In genomic region chr11:61850687-61851086, GRCh38 we compare ENCODE assay signal across 1 cellular context.
TF ChIP-seq lines count a peak whose summit lies in the region.

No MANE protein-coding gene starts in this region.

TF ChIP-seq in HepG2, 621 proteins besides CTCF, POLR2A, EP300 and RAD21:
- no peak for TF ChIP-seq GATAD2A (CRISPR knock-in tag; IDR thresholded peaks at IDR 0.05)
- no peak for TF ChIP-seq STAG1 (CRISPR knock-in tag; IDR thresholded peaks at IDR 0.05)
- no peak for TF ChIP-seq ARNT (IDR thresholded peaks at IDR 0.05)
- TF ChIP-seq DMTF1 (CRISPR knock-in tag; IDR thresholded peaks at IDR 0.05): no peak
- TF ChIP-seq ZNF253 (CRISPR knock-in tag; IDR thresholded peaks at IDR 0.05; ENCODE audit: borderline replicate concordance): no peak
- TF ChIP-seq JUND (CRISPR knock-in tag; IDR thresholded peaks at IDR 0.05): no peak
- no peak for TF ChIP-seq KAT2B (IDR thresholded peaks at IDR 0.05; ENCODE audit: borderline replicate concordance, low read depth, low read length)
- no peak for TF ChIP-seq RARA (CRISPR knock-in tag; IDR thresholded peaks at IDR 0.05)
- TF ChIP-seq THAP11 (CRISPR knock-in tag; IDR thresholded peaks at IDR 0.05): no peak
- no peak for TF ChIP-seq ZNF281 (CRISPR knock-in tag; IDR thresholded peaks at IDR 0.05; ENCODE audit: borderline replicate concordance)
- TF ChIP-seq ZNF512B (CRISPR knock-in tag; IDR thresholded peaks at IDR 0.05; ENCODE audit: borderline replicate concordance): no peak
- no peak for TF ChIP-seq JARID2 (CRISPR knock-in tag; IDR thresholded peaks at IDR 0.05; ENCODE audit: insufficient replicate concordance)
- TF ChIP-seq ZNF737 (CRISPR knock-in tag; IDR thresholded peaks at IDR 0.05; ENCODE audit: borderline replicate concordance): no peak
- no peak for TF ChIP-seq POGZ (CRISPR knock-in tag; IDR thresholded peaks at IDR 0.05)
- TF ChIP-seq ZNF296 (CRISPR knock-in tag; conservative IDR thresholded peaks at IDR 0.05): no peak
- TF ChIP-seq SALL1 (CRISPR knock-in tag; IDR thresholded peaks at IDR 0.05): no peak
- TF ChIP-seq RNF2 (conservative IDR thresholded peaks at IDR 0.05; ENCODE audit: low read depth): no peak
- no peak for TF ChIP-seq ZNF773 (CRISPR knock-in tag; IDR thresholded peaks at IDR 0.05; ENCODE audit: borderline replicate concordance)
- TF ChIP-seq FOXK2 (IDR thresholded peaks at IDR 0.05): no peak
- no peak for TF ChIP-seq HES4 (CRISPR knock-in tag; IDR thresholded peaks at IDR 0.05; ENCODE audit: borderline replicate concordance)
